Comparison of ENCODE assay signal across 10 cellular contexts in genomic region chr2:33484042-33484621, GRCh38. TPM values are rescaled to one million over a fixed set of nuclear protein-coding genes. Genes with fewer than 3 reads are reported as not detected.
A peak's percentile ranks its signal among the peaks of the same experiment; 100 is the strongest.
DNase-seq lines count a peak whose midpoint lies in the region; ATAC-seq and FAIRE-seq lines count a peak whose summit lies in the region.
"Had no signal": no experiment of that assay in that cellular context is flagged by ENCODE, and none has a peak within 500 bp of the region (broad histone marks: within the 10 kb centered on the region; RNA-seq: fewer than 3 reads in every experiment).

No MANE protein-coding gene starts in this region.

- peak overlapping the region; percentile 31 for H3K9ac ChIP-seq in adipocyte (ENCODE audit: low read length)

- FAIRE-seq in frontal cortex (lab: Jason Lieb, UNC): no peak

- peaks cover 4% of the 10 kb centered on the region for H3K27me3 ChIP-seq in adipocyte (replicated peaks; ENCODE audit: control insufficient read depth, insufficient read depth, low read length)

- no peak overlapping the region for H3K4me3 ChIP-seq in adipocyte (ENCODE audit: low read length)

- H3K27me3 Mint-ChIP-seq in activated T-cell treated with anti-CD3 and anti-CD28 coated beads, Interleukin-2, amount 50 U/mL, for 72 hours (ENCODE audit: low read depth): no peaks in the 10 kb centered on the region
- no peaks in the 10 kb centered on the region for H3K27me3 Mint-ChIP-seq in stimulated activated memory B cell treated with anti-CD40 and anti-IgM and Interleukin-4, amounts not matched to agents 10 μg/mL and 1 μg/mL and 100 μg/mL, for 72 hours

- H3K9me3 Mint-ChIP-seq in activated T-cell treated with anti-CD3 and anti-CD28 coated beads, Interleukin-2, amount 50 U/mL, for 72 hours: peaks cover 4 to 5% of the 10 kb centered on the region in 2 donors
- H3K9me3 Mint-ChIP-seq in stimulated activated memory B cell treated with anti-CD40 and anti-IgM and Interleukin-4, amounts not matched to agents 10 μg/mL and 1 μg/mL and 100 μg/mL, for 72 hours: peaks cover 2% of the 10 kb centered on the region

- DNase-seq in activated T-cell treated with anti-CD3 and anti-CD28 coated beads, Interleukin-2, amount 50 U/mL, for 72 hours: no peak
- no peak for DNase-seq in activated T-cell treated with anti-CD3 and anti-CD28 coated beads, Interleukin-2, amount 50 U/mL, for 48 hours
- peak; percentile 57 for DNase-seq in adipocyte (ENCODE audit: low read depth)
- DNase-seq in frontal cortex (ENCODE audit: low spot score in 2 of 2): no peak
- DNase-seq in NCI-H1436 treated with DMSO at 0.1 percent for 48 hours (lab: John Stamatoyannopoulos, UW): no peak
- DNase-seq in DMS153 treated with DMSO at 0.1 percent for 48 hours (lab: John Stamatoyannopoulos, UW; ENCODE audit: unreplicated experiment): no peak
- DNase-seq: NCI-H1930, substantia nigra had no signal

- H3K27ac Mint-ChIP-seq in activated T-cell treated with anti-CD3 and anti-CD28 coated beads, Interleukin-2, amount 50 U/mL, for 72 hours: no peak overlapping the region
- peak overlapping the region; percentile 100 for H3K27ac Mint-ChIP-seq in stimulated activated memory B cell treated with anti-CD40 and anti-IgM and Interleukin-4, amounts not matched to agents 10 μg/mL and 1 μg/mL and 100 μg/mL, for 72 hours

- peak overlapping the region; percentile 36 to 68 for H3K4me3 Mint-ChIP-seq in activated T-cell treated with anti-CD3 and anti-CD28 coated beads, Interleukin-2, amount 50 U/mL, for 72 hours
- H3K4me3 Mint-ChIP-seq in stimulated activated memory B cell treated with anti-CD40 and anti-IgM and Interleukin-4, amounts not matched to agents 10 μg/mL and 1 μg/mL and 100 μg/mL, for 72 hours: peak overlapping the region; percentile 77

- H3K4me1 Mint-ChIP-seq in activated T-cell treated with anti-CD3 and anti-CD28 coated beads, Interleukin-2, amount 50 U/mL, for 72 hours (ENCODE audit: low read depth): peaks cover 27% of the 10 kb centered on the region
- H3K4me1 Mint-ChIP-seq in stimulated activated memory B cell treated with anti-CD40 and anti-IgM and Interleukin-4, amounts not matched to agents 10 μg/mL and 1 μg/mL and 100 μg/mL, for 72 hours: peaks cover 80% of the 10 kb centered on the region

- H3K36me3 Mint-ChIP-seq in activated T-cell treated with anti-CD3 and anti-CD28 coated beads, Interleukin-2, amount 50 U/mL, for 72 hours (ENCODE audit: insufficient read depth in 2 of 2): peaks cover 5 to 12% of the 10 kb centered on the region in 2 donors
- peaks cover 41% of the 10 kb centered on the region for H3K36me3 Mint-ChIP-seq in stimulated activated memory B cell treated with anti-CD40 and anti-IgM and Interleukin-4, amounts not matched to agents 10 μg/mL and 1 μg/mL and 100 μg/mL, for 72 hours

- H3K9me3 ChIP-seq in adipocyte (ENCODE audit: control insufficient read depth, low read length): peaks cover 9% of the 10 kb centered on the region

- no peaks in the 10 kb centered on the region for H3K36me3 ChIP-seq in adipocyte (ENCODE audit: control insufficient read depth, insufficient read depth, low read length, severe bottlenecking)

- ATAC-seq in activated T-cell treated with anti-CD3 and anti-CD28 coated beads, Interleukin-2, amount 50 U/mL, for 72 hours (replicated peaks in 1 of 2): peak; percentile 33 to 46
- peak; percentile 28 for ATAC-seq in HG02885 (IDR thresholded peaks at IDR 0.05; ENCODE audit: poor library complexity, unreplicated experiment)
- ATAC-seq in stimulated activated memory B cell treated with anti-CD40 and anti-IgM and Interleukin-4, amounts not matched to agents 10 μg/mL and 1 μg/mL and 100 μg/mL, for 72 hours: peak; percentile 64

- no peaks in the 10 kb centered on the region for H3K4me1 ChIP-seq in adipocyte (ENCODE audit: control insufficient read depth, insufficient read depth, low read length)

RNA-seq across cellular contexts. Expression of gene RASGRP3, which starts 7.7 kb away (rescaled TPM):
- 1 to 10 TPM; 3.1 to 3.8 TPM for total RNA-seq in activated T-cell treated with anti-CD3 and anti-CD28 coated beads, Interleukin-2, amount 50 U/mL, for 72 hours
- 7.7 TPM for total RNA-seq in frontal cortex
